27 cellular contexts compared by ENCODE assay signal in genomic region chr2:3025984-3026383, GRCh38.
"Had no signal": no experiment of that assay in that cellular context is flagged by ENCODE, and none has a peak within 500 bp of the region (broad histone marks: within the 10 kb centered on the region; RNA-seq: fewer than 3 reads in every experiment).

No MANE protein-coding gene starts in this region.

- H3K4me3 Mint-ChIP-seq: effector memory CD8-positive, alpha-beta T cell; mesothelial cell of epicardium; naive thymus-derived CD4-positive, alpha-beta T cell; nephron; neural progenitor cell; stimulated activated naive CD8-positive, alpha-beta T cell treated with anti-CD3 and anti-CD28 coated beads, Interleukin-15, amount 100 ng/mL, for 72 hours; type B pancreatic cell had no signal

- H3K4me3 ChIP-seq: colonic mucosa, gastrocnemius medialis, hepatocyte, mucosa of descending colon, neural progenitor cell, prostate gland, right atrium auricular region, smooth muscle cell, testis, tibial artery had no signal

- H3K4me1 ChIP-seq: colonic mucosa, gastrocnemius medialis, neural progenitor cell, prostate gland, right atrium auricular region, tibial artery had no signal

- H3K9me3 ChIP-seq: colonic mucosa, gastrocnemius medialis, prostate gland, right atrium auricular region, testis had no signal

- ATAC-seq: effector memory CD8-positive, alpha-beta T cell; gastrocnemius medialis; left lobe of liver; mucosa of descending colon; naive thymus-derived CD4-positive, alpha-beta T cell; sciatic nerve; stimulated activated naive CD8-positive, alpha-beta T cell treated with anti-CD3 and anti-CD28 coated beads, Interleukin-15, amount 100 ng/mL, for 72 hours had no signal

- H3K36me3 ChIP-seq: colonic mucosa, gastrocnemius medialis, neural progenitor cell, prostate gland, right atrium auricular region, tibial artery had no signal

- H3K27ac ChIP-seq: colonic mucosa, gastrocnemius medialis, hepatocyte, neural progenitor cell, prostate gland, right atrium auricular region, testis, tibial artery had no signal

- H3K27me3 ChIP-seq: colonic mucosa, gastrocnemius medialis, hepatocyte, neural progenitor cell, right atrium auricular region, testis, tibial artery had no signal

- H3K27ac Mint-ChIP-seq: effector memory CD8-positive, alpha-beta T cell; mesothelial cell of epicardium; nephron; neural progenitor cell; stimulated activated naive CD8-positive, alpha-beta T cell treated with anti-CD3 and anti-CD28 coated beads, Interleukin-15, amount 100 ng/mL, for 72 hours; type B pancreatic cell had no signal

- FAIRE-seq: kidney had no signal

- H3K36me3 Mint-ChIP-seq: neural progenitor cell, type B pancreatic cell had no signal

- DNase-seq: colonic mucosa; dermis blood vessel endothelial cell; effector memory CD8-positive, alpha-beta T cell; foreskin fibroblast; gastrocnemius medialis; kidney; mesenchymal stem cell; mucosa of descending colon; naive thymus-derived CD4-positive, alpha-beta T cell; stimulated activated CD4-positive, alpha-beta T cell treated with anti-CD3 and anti-CD28 coated beads, Interleukin-12 subunit alpha, Interleukin-12 subunit beta, amount 100 ng/mL, for 4 hours; stimulated activated CD4-positive, alpha-beta T cell treated with anti-CD3 and anti-CD28 coated beads, Interleukin-1b, Interleukin-23, amount 100 ng/mL, for 48 hours; stimulated activated CD4-positive, alpha-beta T cell treated with anti-CD3 and anti-CD28 coated beads, Interleukin-4, amount 100 ng/mL, for 1 hour; stimulated activated CD8-positive, alpha-beta memory T cell treated with anti-CD3 and anti-CD28 coated beads, Interleukin-4, amount 100 ng/mL, for 48 hours; stimulated activated naive CD4-positive, alpha-beta T cell; stimulated activated naive CD8-positive, alpha-beta T cell treated with anti-CD3 and anti-CD28 coated beads, Interleukin-15, amount 100 ng/mL, for 72 hours; testis; tibial artery had no signal

- H3K9ac ChIP-seq: neural progenitor cell had no signal

- H3K4me1 Mint-ChIP-seq: mesothelial cell of epicardium; naive thymus-derived CD4-positive, alpha-beta T cell; nephron; stimulated activated naive CD8-positive, alpha-beta T cell treated with anti-CD3 and anti-CD28 coated beads, Interleukin-15, amount 100 ng/mL, for 72 hours had no signal
